ENCODE assay signal across 7 cellular contexts in the genomic region with DNA sequence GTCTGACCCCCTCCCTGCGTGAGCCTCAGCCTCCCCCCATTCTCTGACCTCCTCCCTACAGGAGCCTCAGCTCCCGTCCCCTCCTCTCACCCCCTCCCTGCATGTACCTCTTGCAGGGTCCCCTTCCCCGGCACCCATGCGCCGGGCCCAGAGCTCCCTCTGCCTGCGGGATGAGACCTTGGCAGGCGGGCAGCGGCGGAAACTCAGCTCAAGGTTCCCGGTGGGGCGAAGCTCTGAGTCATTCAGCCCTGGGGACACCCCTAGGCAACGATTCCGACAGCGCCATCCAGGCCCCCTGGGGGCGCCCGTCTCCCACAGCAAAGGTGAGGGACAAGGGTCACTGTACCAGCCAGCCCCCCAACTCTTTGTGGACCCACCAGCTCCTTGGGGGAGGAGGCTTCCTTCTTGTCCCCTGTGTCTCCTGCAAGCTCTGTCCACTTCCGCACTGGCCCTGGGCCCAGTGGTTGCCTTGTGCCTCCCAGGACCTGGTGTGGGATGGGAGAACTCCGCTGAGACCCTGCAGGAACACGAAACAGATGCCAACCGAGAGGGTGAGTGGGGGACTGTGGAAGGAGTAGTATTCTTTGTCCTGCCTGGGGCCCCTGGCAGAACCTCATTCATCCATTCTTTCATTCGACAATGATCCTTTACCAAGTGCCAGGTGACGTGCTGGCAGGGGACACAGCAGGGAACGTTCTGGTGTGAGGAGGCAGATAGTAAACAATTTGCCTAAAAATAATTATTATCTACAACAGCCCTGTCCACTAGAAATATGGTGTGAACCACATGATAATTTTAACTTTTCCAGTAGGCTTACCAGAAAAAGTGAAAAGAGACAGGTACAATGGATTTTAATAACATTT. TPM values are rescaled to one million over a fixed set of nuclear protein-coding genes. Genes with fewer than 3 reads are reported as not detected.
DNase-seq lines count a peak whose midpoint lies in the region; ATAC-seq and TF ChIP-seq lines count a peak whose summit lies in the region.

No MANE protein-coding gene starts in this region.

- H3K27ac ChIP-seq in SJSA1 (peak overlapping the region; percentile 18), left lung (peak overlapping the region; percentile 44 to 60)

- intact Hi-C loops in left lung (cut with DNase I), result no loop called here

- peaks cover 45% of the 10 kb centered on the region for H3K4me1 ChIP-seq in SJSA1 (replicated peaks)
- H3K4me1 ChIP-seq in left lung, result peaks cover 17 to 42% of the 10 kb centered on the region in 2 donors

- H3K4me3 ChIP-seq in SJSA1 (peak overlapping the region; percentile 5; the same call in 1 of the 2 replicates), left lung (peak overlapping the region; percentile 5 to 33)

- no peaks in the 10 kb centered on the region for H3K27me3 Mint-ChIP-seq in stimulated activated naive B cell treated with anti-CD40 and anti-IgM and Interleukin-4, amounts not matched to agents 10 μg/mL and 1 μg/mL and 100 μg/mL, for 72 hours

- H3K27ac Mint-ChIP-seq in stimulated activated naive B cell treated with anti-CD40 and anti-IgM and Interleukin-4, amounts not matched to agents 10 μg/mL and 1 μg/mL and 100 μg/mL, for 72 hours, result peak overlapping the region; percentile 5

- H3K36me3 Mint-ChIP-seq in stimulated activated naive B cell treated with anti-CD40 and anti-IgM and Interleukin-4, amounts not matched to agents 10 μg/mL and 1 μg/mL and 100 μg/mL, for 72 hours, result peaks cover 25 to 32% of the 10 kb centered on the region in 2 donors

- H3K4me3 Mint-ChIP-seq in stimulated activated naive B cell treated with anti-CD40 and anti-IgM and Interleukin-4, amounts not matched to agents 10 μg/mL and 1 μg/mL and 100 μg/mL, for 72 hours, result no peak overlapping the region

- DNase-seq in G401 (ENCODE audit: low spot score) (peak; percentile 92), KG1 (lab: John Stamatoyannopoulos, UW) (peak; percentile 46), SJSA1 (ENCODE audit: low read depth in 1 of 2, low spot score in 2 of 2) (peak; percentile 85 to 94), dedifferentiated amniotic fluid mesenchymal stem cell (ENCODE audit: extremely low spot score) (peak; percentile 36), left lung (peak; percentile 82 to 91)
- DNase-seq in stimulated activated naive B cell treated with anti-CD40 and anti-IgM and Interleukin-4, amounts not matched to agents 10 μg/mL and 1 μg/mL and 100 μg/mL, for 72 hours, result peak; percentile 58
- DNase-seq in central memory CD4-positive, alpha-beta T cell, result no peak

- H3K27me3 ChIP-seq in SJSA1 (replicated peaks) (peaks cover 24% of the 10 kb centered on the region), left lung (no peaks in the 10 kb centered on the region)

- H3K36me3 ChIP-seq in SJSA1 (peaks cover 10% of the 10 kb centered on the region), left lung (peaks cover 0 to 47% of the 10 kb centered on the region in 2 donors)

- in situ Hi-C loops in G401 (cut with HindIII; ENCODE audit: low sequenced_read_pairs), result no loop called here

- TF ChIP-seq CTCF in left lung (IDR thresholded peaks at IDR 0.05), result peak; percentile 52 to 68

- H3K9me3 Mint-ChIP-seq in stimulated activated naive B cell treated with anti-CD40 and anti-IgM and Interleukin-4, amounts not matched to agents 10 μg/mL and 1 μg/mL and 100 μg/mL, for 72 hours, result no peaks in the 10 kb centered on the region

- peaks cover 33 to 59% of the 10 kb centered on the region in 2 donors for H3K4me1 Mint-ChIP-seq in stimulated activated naive B cell treated with anti-CD40 and anti-IgM and Interleukin-4, amounts not matched to agents 10 μg/mL and 1 μg/mL and 100 μg/mL, for 72 hours

- H3K9me3 ChIP-seq in SJSA1 (replicated peaks), result no peaks in the 10 kb centered on the region
- no peaks in the 10 kb centered on the region for H3K9me3 ChIP-seq in left lung

- peak; percentile 70 for ATAC-seq in left lung
- ATAC-seq in stimulated activated naive B cell treated with anti-CD40 and anti-IgM and Interleukin-4, amounts not matched to agents 10 μg/mL and 1 μg/mL and 100 μg/mL, for 72 hours (replicated peaks), result peak; percentile 65 to 66

RNA-seq across cellular contexts. Expression of gene RPS6KA4, which starts 3.7 kb away (rescaled TPM):
- 113 and 126 TPM in 2 replicates for total RNA-seq in G401 (2014; rRNA removed; shearing (Covaris generic))
- total RNA-seq in SJSA1 (2014; rRNA removed; shearing (Covaris generic)), result 81.8 and 84.1 TPM in 2 replicates
- total RNA-seq in left lung, result 10 to 100 TPM; 37.1 to 57.6 TPM

RNA-seq across cellular contexts. Expression of gene CCDC88B, which starts 15.3 kb away (rescaled TPM):
- 15.1 and 26.6 TPM in 2 replicates for total RNA-seq in G401 (2014; rRNA removed; shearing (Covaris generic))
- total RNA-seq in SJSA1 (2014; rRNA removed; shearing (Covaris generic)), result 2.2 and 5.3 TPM in 2 replicates
- total RNA-seq in left lung, result 10 to 100 TPM; 12.1 to 35.7 TPM

RNA-seq across cellular contexts. Expression of gene PRDX5, which starts 37.4 kb away (rescaled TPM):
- 341 and 414 TPM in 2 replicates for total RNA-seq in G401 (2014; rRNA removed; shearing (Covaris generic))
- total RNA-seq in SJSA1 (2014; rRNA removed; shearing (Covaris generic)), result 205 and 232 TPM in 2 replicates
- 100 to 1,000 TPM; 165 to 208 TPM for total RNA-seq in left lung

RNA-seq across cellular contexts. Expression of gene TRMT112, which starts 38.0 kb away (rescaled TPM):
- total RNA-seq in G401 (2014; rRNA removed; shearing (Covaris generic)), result 313 and 472 TPM in 2 replicates
- 506 and 974 TPM in 2 replicates for total RNA-seq in SJSA1 (2014; rRNA removed; shearing (Covaris generic))
- 100 to 1,000 TPM; 178 to 196 TPM for total RNA-seq in left lung

RNA-seq across cellular contexts. Expression of gene ESRRA, which starts 50.0 kb away (rescaled TPM):
- total RNA-seq in G401 (2014; rRNA removed; shearing (Covaris generic)), result 42.0 and 75.5 TPM in 2 replicates
- 50.7 and 51.1 TPM in 2 replicates for total RNA-seq in SJSA1 (2014; rRNA removed; shearing (Covaris generic))
- 10 to 100 TPM; 42.8 to 60.1 TPM for total RNA-seq in left lung
